In genomic region chr3:33194303-33194702, GRCh38 we compare ENCODE assay signal across 28 cellular contexts. TPM values are rescaled to one million over a fixed set of nuclear protein-coding genes. Genes with fewer than 3 reads are reported as not detected.
"Had no signal": no experiment of that assay in that cellular context is flagged by ENCODE, and none has a peak within 500 bp of the region (broad histone marks: within the 10 kb centered on the region; RNA-seq: fewer than 3 reads in every experiment).

No MANE protein-coding gene starts in this region.

- H3K27me3 ChIP-seq: adrenal gland, ascending aorta, brain microvascular endothelial cell, dorsolateral prefrontal cortex, heart right ventricle, thyroid gland had no signal

- H3K27ac ChIP-seq: adrenal gland, brain microvascular endothelial cell, dorsolateral prefrontal cortex, heart right ventricle, thyroid gland, WERI-Rb-1 had no signal

- DNase-seq: activated CD4-positive, alpha-beta T cell treated with anti-CD3 and anti-CD28 coated beads, Interleukin-2, amount 50 U/mL, for 4 hours; activated CD8-positive, alpha-beta memory T cell treated with anti-CD3 and anti-CD28 coated beads for 24 hours; activated CD8-positive, alpha-beta memory T cell treated with anti-CD3 and anti-CD28 coated beads, Interleukin-2, amount 50 U/mL, for 4 hours; activated T-cell treated with anti-CD3 and anti-CD28 coated beads, Interleukin-2, amount 50 U/mL, for 24 hours; adrenal gland; brain microvascular endothelial cell; dorsolateral prefrontal cortex; effector memory CD8-positive, alpha-beta T cell; heart right ventricle; islet precursor cell; left colon; mesendoderm; naive B cell; occipital lobe; posterior cingulate gyrus; stimulated activated CD4-positive, alpha-beta T cell treated with anti-CD3 and anti-CD28 coated beads, Interleukin-4, amount 100 ng/mL, for 4 hours; substantia nigra; thyroid gland; WERI-Rb-1 had no signal

- H3K27me3 Mint-ChIP-seq: activated T-cell treated with anti-CD3 and anti-CD28 coated beads, Interleukin-2, amount 50 U/mL, for 24 hours; naive B cell had no signal

- H3K4me1 Mint-ChIP-seq: activated T-helper 17 cell treated with anti-CD3 and anti-CD28 coated beads, Interleukin-2, amount 50 U/mL, for 72 hours; central memory CD8-positive, alpha-beta T cell; naive B cell had no signal

- H3K4me1 ChIP-seq: adrenal gland, ascending aorta, heart right ventricle, thyroid gland had no signal

- H3K36me3 ChIP-seq: adrenal gland, ascending aorta, brain microvascular endothelial cell, heart right ventricle, thyroid gland, WERI-Rb-1 had no signal

- H3K9me3 ChIP-seq: adrenal gland, ascending aorta, heart right ventricle, thyroid gland had no signal

- H3K4me3 ChIP-seq: adrenal gland, ascending aorta, dorsolateral prefrontal cortex, heart right ventricle, thyroid gland had no signal

- FAIRE-seq: colon, TTC549 had no signal

- H3K36me3 Mint-ChIP-seq: activated naive CD4-positive, alpha-beta T cell treated with anti-CD3 and anti-CD28 coated beads, Interleukin-2, amount 50 U/mL, for 72 hours; naive B cell had no signal

- H3K27ac Mint-ChIP-seq: activated naive CD4-positive, alpha-beta T cell treated with anti-CD3 and anti-CD28 coated beads, Interleukin-2, amount 50 U/mL, for 72 hours; activated T-cell treated with anti-CD3 and anti-CD28 coated beads, Interleukin-2, amount 50 U/mL, for 24 hours; activated T-helper 17 cell treated with anti-CD3 and anti-CD28 coated beads, Interleukin-2, amount 50 U/mL, for 72 hours; effector memory CD8-positive, alpha-beta T cell; stimulated activated naive CD8-positive, alpha-beta T cell treated with anti-CD3 and anti-CD28 coated beads, Interleukin-15, Interleukin-2, amounts not matched to agents 100 ng/mL and 50 ng/mL, for 24 hours had no signal

- H3K4me3 Mint-ChIP-seq: activated T-cell treated with anti-CD3 and anti-CD28 coated beads, Interleukin-2, amount 50 U/mL, for 24 hours; activated T-helper 17 cell treated with anti-CD3 and anti-CD28 coated beads, Interleukin-2, amount 50 U/mL, for 72 hours; central memory CD8-positive, alpha-beta T cell; effector memory CD8-positive, alpha-beta T cell; naive B cell; neural crest cell; stimulated activated naive CD8-positive, alpha-beta T cell treated with anti-CD3 and anti-CD28 coated beads, Interleukin-15, Interleukin-2, amounts not matched to agents 100 ng/mL and 50 ng/mL, for 24 hours had no signal

- H3K9me3 Mint-ChIP-seq: activated naive CD4-positive, alpha-beta T cell treated with anti-CD3 and anti-CD28 coated beads, Interleukin-2, amount 50 U/mL, for 72 hours; activated T-cell treated with anti-CD3 and anti-CD28 coated beads, Interleukin-2, amount 50 U/mL, for 24 hours; activated T-helper 17 cell treated with anti-CD3 and anti-CD28 coated beads, Interleukin-2, amount 50 U/mL, for 72 hours; central memory CD8-positive, alpha-beta T cell; effector memory CD8-positive, alpha-beta T cell; naive B cell; stimulated activated naive CD8-positive, alpha-beta T cell treated with anti-CD3 and anti-CD28 coated beads, Interleukin-15, Interleukin-2, amounts not matched to agents 100 ng/mL and 50 ng/mL, for 24 hours had no signal

- ATAC-seq: activated naive CD4-positive, alpha-beta T cell treated with anti-CD3 and anti-CD28 coated beads, Interleukin-2, amount 50 U/mL, for 72 hours; activated T-helper 17 cell treated with anti-CD3 and anti-CD28 coated beads, Interleukin-2, amount 50 U/mL, for 72 hours; effector memory CD8-positive, alpha-beta T cell; heart right ventricle; left colon had no signal

RNA-seq across cellular contexts. Expression of gene SUSD5, which starts 24.3 kb away (rescaled TPM):
- total RNA-seq: activated naive CD4-positive, alpha-beta T cell treated with anti-CD3 and anti-CD28 coated beads, Interleukin-2, amount 50 U/mL, for 72 hours; activated T-helper 17 cell treated with anti-CD3 and anti-CD28 coated beads, Interleukin-2, amount 50 U/mL, for 72 hours; T-helper 2 cell treated with Interferon-gamma antibody and Interleukin-4, amounts not matched to agents 100 ng/mL and 5 ng/mL, for 36 hours had no signal
